In genomic region chrX:21734175-21734574, GRCh38 we compare ENCODE assay signal across 18 cellular contexts. TPM values are rescaled to one million over a fixed set of nuclear protein-coding genes. Genes with fewer than 3 reads are reported as not detected.
"Had no signal": no experiment of that assay in that cellular context is flagged by ENCODE, and none has a peak within 500 bp of the region (broad histone marks: within the 10 kb centered on the region; RNA-seq: fewer than 3 reads in every experiment).

No MANE protein-coding gene starts in this region.

- FAIRE-seq: TTC549, urothelium cell line had no signal

- H3K27ac ChIP-seq: esophagus squamous epithelium, testis had no signal

- H3K27me3 ChIP-seq: esophagus squamous epithelium, testis had no signal

- H3K9me3 ChIP-seq: esophagus squamous epithelium, testis had no signal

- H3K4me1 ChIP-seq: esophagus squamous epithelium, testis had no signal

- H3K4me3 ChIP-seq: esophagus squamous epithelium, testis had no signal

- H3K27me3 Mint-ChIP-seq: activated CD4-positive, alpha-beta T cell treated with anti-CD3 and anti-CD28 coated beads, Interleukin-2, amount 10 ng/mL, durations not matched to agents 7 days and 5 days had no signal

- H3K9me3 Mint-ChIP-seq: activated CD4-positive, alpha-beta T cell treated with anti-CD3 and anti-CD28 coated beads, Interleukin-2, amount 10 ng/mL, durations not matched to agents 7 days and 5 days; activated T-helper 17 cell treated with anti-CD3 and anti-CD28 coated beads, Interleukin-2, amount 50 U/mL, for 72 hours; memory B cell; stimulated activated naive CD8-positive, alpha-beta T cell treated with anti-CD3 and anti-CD28 coated beads, Interleukin-15, amount 100 ng/mL, for 72 hours had no signal

- DNase-seq: activated CD4-positive, alpha-beta T cell treated with anti-CD3 and anti-CD28 coated beads, Interleukin-2, amount 10 ng/mL, durations not matched to agents 7 days and 5 days; activated CD4-positive, CD25-positive, alpha-beta regulatory T cell; activated CD8-positive, alpha-beta memory T cell treated with anti-CD3 and anti-CD28 coated beads for 24 hours; activated naive CD4-positive, alpha-beta T cell treated with anti-CD3 and anti-CD28 coated beads, Interleukin-2, amount 50 U/mL, for 16 hours; amniotic stem cell; esophagus squamous epithelium; foreskin fibroblast; stimulated activated CD4-positive, alpha-beta T cell treated with anti-CD3 and anti-CD28 coated beads, Interleukin-15, amount 100 ng/mL, for 24 hours; stimulated activated CD4-positive, alpha-beta T cell treated with anti-CD3 and anti-CD28 coated beads, Interleukin-4, amount 100 ng/mL, for 24 hours; stimulated activated naive CD8-positive, alpha-beta T cell treated with anti-CD3 and anti-CD28 coated beads, Interleukin-15, amount 100 ng/mL, for 72 hours; T-helper 2 cell; testis had no signal

- H3K4me1 Mint-ChIP-seq: activated CD4-positive, alpha-beta T cell treated with anti-CD3 and anti-CD28 coated beads, Interleukin-2, amount 10 ng/mL, durations not matched to agents 7 days and 5 days; activated T-helper 17 cell treated with anti-CD3 and anti-CD28 coated beads, Interleukin-2, amount 50 U/mL, for 72 hours; memory B cell; stimulated activated naive CD8-positive, alpha-beta T cell treated with anti-CD3 and anti-CD28 coated beads, Interleukin-15, amount 100 ng/mL, for 72 hours had no signal

- H3K27ac Mint-ChIP-seq: activated CD4-positive, alpha-beta T cell treated with anti-CD3 and anti-CD28 coated beads, Interleukin-2, amount 10 ng/mL, durations not matched to agents 7 days and 5 days; activated T-helper 17 cell treated with anti-CD3 and anti-CD28 coated beads, Interleukin-2, amount 50 U/mL, for 72 hours; memory B cell; stimulated activated naive CD8-positive, alpha-beta T cell treated with anti-CD3 and anti-CD28 coated beads, Interleukin-15, amount 100 ng/mL, for 72 hours had no signal

- H3K36me3 Mint-ChIP-seq: memory B cell had no signal

- H3K36me3 ChIP-seq: esophagus squamous epithelium had no signal

- H3K4me3 Mint-ChIP-seq: activated CD4-positive, alpha-beta T cell treated with anti-CD3 and anti-CD28 coated beads, Interleukin-2, amount 10 ng/mL, durations not matched to agents 7 days and 5 days; activated T-helper 17 cell treated with anti-CD3 and anti-CD28 coated beads, Interleukin-2, amount 50 U/mL, for 72 hours; memory B cell; stimulated activated naive CD8-positive, alpha-beta T cell treated with anti-CD3 and anti-CD28 coated beads, Interleukin-15, amount 100 ng/mL, for 72 hours had no signal

RNA-seq across cellular contexts. Expression of gene SMPX, which starts 23.7 kb away (rescaled TPM):
- total RNA-seq: activated CD4-positive, alpha-beta T cell treated with anti-CD3 and anti-CD28 coated beads, Interleukin-2, amount 10 ng/mL, durations not matched to agents 7 days and 5 days; activated T-helper 17 cell treated with anti-CD3 and anti-CD28 coated beads, Interleukin-2, amount 50 U/mL, for 72 hours; dermis microvascular lymphatic vessel endothelial cell; esophagus squamous epithelium; osteocyte; testis had no signal
